28 cellular contexts compared by ENCODE assay signal in the genomic region with DNA sequence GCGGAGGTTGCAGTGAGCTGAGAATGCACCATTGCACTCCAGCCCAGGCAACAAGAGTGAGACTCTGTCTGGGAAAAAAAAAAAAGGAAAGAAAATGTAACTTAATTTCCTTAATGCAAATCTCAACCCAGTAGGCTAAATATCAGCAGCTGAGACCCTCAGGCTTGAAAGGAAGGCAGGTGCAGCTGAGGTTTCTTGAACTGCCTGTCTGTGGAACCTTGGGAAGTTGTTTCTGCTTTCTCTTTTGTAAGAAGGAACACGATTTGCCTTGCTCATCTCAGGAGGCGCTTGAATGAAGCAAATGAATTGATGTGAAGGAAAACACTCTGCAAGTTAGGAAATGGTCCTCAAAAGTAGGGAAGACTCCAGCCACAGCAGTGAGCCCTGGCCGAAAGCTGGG.
"Had no signal": no experiment of that assay in that cellular context is flagged by ENCODE, and none has a peak within 500 bp of the region (broad histone marks: within the 10 kb centered on the region; RNA-seq: fewer than 3 reads in every experiment).

No MANE protein-coding gene starts in this region.

- H3K27me3 ChIP-seq: suprapubic skin, testis, thyroid gland, tibial artery, tibial nerve, transverse colon, upper lobe of left lung, upper lobe of right lung, uterus, vagina had no signal

- H3K9me3 ChIP-seq: suprapubic skin, testis, thoracic aorta, thyroid gland, tibial artery, upper lobe of left lung, upper lobe of right lung, uterus, vagina had no signal

- H3K27ac Mint-ChIP-seq: stimulated activated effector memory CD8-positive, alpha-beta T cell treated with anti-CD3 and anti-CD28 coated beads, Interleukin-12 subunit alpha, Interleukin-12 subunit beta, amount 100 ng/mL, for 72 hours; stimulated activated memory B cell treated with anti-CD40 and anti-IgM and Interleukin-4, amounts not matched to agents 10 μg/mL and 1 μg/mL and 100 μg/mL, for 72 hours; stimulated activated naive B cell treated with anti-CD40 and anti-IgM and Interleukin-4, amounts not matched to agents 10 μg/mL and 1 μg/mL and 100 μg/mL, for 72 hours; stimulated activated naive CD8-positive, alpha-beta T cell treated with anti-CD3 and anti-CD28 coated beads, Interleukin-15, amount 100 ng/mL, for 72 hours; stimulated activated naive CD8-positive, alpha-beta T cell treated with anti-CD3 and anti-CD28 coated beads, Interleukin-15, Interleukin-2, amounts not matched to agents 100 ng/mL and 50 ng/mL, for 24 hours; type B pancreatic cell had no signal

- ATAC-seq: stimulated activated effector memory CD8-positive, alpha-beta T cell treated with anti-CD3 and anti-CD28 coated beads, Interleukin-12 subunit alpha, Interleukin-12 subunit beta, amount 100 ng/mL, for 72 hours; stimulated activated memory B cell treated with anti-CD40 and anti-IgM and Interleukin-4, amounts not matched to agents 10 μg/mL and 1 μg/mL and 100 μg/mL, for 72 hours; stimulated activated naive B cell treated with anti-CD40 and anti-IgM and Interleukin-4, amounts not matched to agents 10 μg/mL and 1 μg/mL and 100 μg/mL, for 72 hours; stimulated activated naive CD8-positive, alpha-beta T cell treated with anti-CD3 and anti-CD28 coated beads, Interleukin-15, amount 100 ng/mL, for 72 hours; stimulated activated naive CD8-positive, alpha-beta T cell treated with anti-CD3 and anti-CD28 coated beads, Interleukin-15, Interleukin-2, amounts not matched to agents 100 U/mL and 50 U/mL, for 24 hours; upper lobe of right lung had no signal

- H3K27me3 Mint-ChIP-seq: stimulated activated memory B cell treated with anti-CD40 and anti-IgM and Interleukin-4, amounts not matched to agents 10 μg/mL and 1 μg/mL and 100 μg/mL, for 72 hours; stimulated activated naive B cell treated with anti-CD40 and anti-IgM and Interleukin-4, amounts not matched to agents 10 μg/mL and 1 μg/mL and 100 μg/mL, for 72 hours; stimulated activated naive CD8-positive, alpha-beta T cell treated with anti-CD3 and anti-CD28 coated beads, Interleukin-15, amount 100 ng/mL, for 72 hours; stimulated activated naive CD8-positive, alpha-beta T cell treated with anti-CD3 and anti-CD28 coated beads, Interleukin-15, Interleukin-2, amounts not matched to agents 100 ng/mL and 50 ng/mL, for 24 hours had no signal

- H3K9me3 Mint-ChIP-seq: stimulated activated naive CD8-positive, alpha-beta T cell treated with anti-CD3 and anti-CD28 coated beads, Interleukin-15, amount 100 ng/mL, for 72 hours; type B pancreatic cell had no signal

- H3K4me1 Mint-ChIP-seq: stimulated activated effector memory CD8-positive, alpha-beta T cell treated with anti-CD3 and anti-CD28 coated beads, Interleukin-12 subunit alpha, Interleukin-12 subunit beta, amount 100 ng/mL, for 72 hours; stimulated activated memory B cell treated with anti-CD40 and anti-IgM and Interleukin-4, amounts not matched to agents 10 μg/mL and 1 μg/mL and 100 μg/mL, for 72 hours; stimulated activated naive B cell treated with anti-CD40 and anti-IgM and Interleukin-4, amounts not matched to agents 10 μg/mL and 1 μg/mL and 100 μg/mL, for 72 hours; stimulated activated naive CD8-positive, alpha-beta T cell treated with anti-CD3 and anti-CD28 coated beads, Interleukin-15, amount 100 ng/mL, for 72 hours had no signal

- H3K36me3 ChIP-seq: stomach, suprapubic skin, thoracic aorta, thyroid gland, tibial artery, tibial nerve, transverse colon, upper lobe of left lung, upper lobe of right lung, uterus, vagina had no signal

- H3K36me3 Mint-ChIP-seq: stimulated activated effector memory CD8-positive, alpha-beta T cell treated with anti-CD3 and anti-CD28 coated beads, Interleukin-12 subunit alpha, Interleukin-12 subunit beta, amount 100 ng/mL, for 72 hours; stimulated activated memory B cell treated with anti-CD40 and anti-IgM and Interleukin-4, amounts not matched to agents 10 μg/mL and 1 μg/mL and 100 μg/mL, for 72 hours; stimulated activated naive B cell treated with anti-CD40 and anti-IgM and Interleukin-4, amounts not matched to agents 10 μg/mL and 1 μg/mL and 100 μg/mL, for 72 hours; type B pancreatic cell had no signal

- DNase-seq: stimulated activated CD4-positive, alpha-beta T cell treated with anti-CD3 and anti-CD28 coated beads, Interleukin-2, amount 100 ng/mL, for 48 hours; stimulated activated CD4-positive, alpha-beta T cell treated with anti-CD3 and anti-CD28 coated beads, Interleukin-4, amount 100 ng/mL, for 1 hour; stimulated activated CD4-positive, alpha-beta T cell treated with anti-CD3 and anti-CD28 coated beads, Interleukin-4, amount 100 ng/mL, for 24 hours; stimulated activated CD4-positive, alpha-beta T cell treated with anti-CD3 and anti-CD28 coated beads, Interleukin-4, amount 100 ng/mL, for 4 hours; stimulated activated CD8-positive, alpha-beta memory T cell treated with anti-CD3 and anti-CD28 coated beads, Interleukin-4, amount 100 ng/mL, for 48 hours; stimulated activated naive B cell treated with anti-CD40 and anti-IgM and Interleukin-4, amounts not matched to agents 10 μg/mL and 1 μg/mL and 100 μg/mL, for 72 hours; stimulated activated naive CD4-positive, alpha-beta T cell; stimulated activated naive CD4-positive, alpha-beta T cell treated with Interleukin-2 at 50 U/mL for 16 hours; stimulated activated naive CD8-positive, alpha-beta T cell treated with anti-CD3 and anti-CD28 coated beads, Interleukin-15, amount 100 ng/mL, for 72 hours; stimulated activated naive CD8-positive, alpha-beta T cell treated with anti-CD3 and anti-CD28 coated beads, Interleukin-15, Interleukin-2, amounts not matched to agents 100 U/mL and 50 U/mL, for 24 hours; stomach; substantia nigra; testis; thyroid gland; tibial artery; transverse colon; trophoblast cell; upper lobe of left lung; upper lobe of right lung; uterus had no signal

- H3K4me1 ChIP-seq: stomach, suprapubic skin, testis, thyroid gland, tibial artery, transverse colon, upper lobe of left lung, upper lobe of right lung, uterus, vagina had no signal

- H3K4me3 Mint-ChIP-seq: stimulated activated effector memory CD8-positive, alpha-beta T cell treated with anti-CD3 and anti-CD28 coated beads, Interleukin-12 subunit alpha, Interleukin-12 subunit beta, amount 100 ng/mL, for 72 hours; stimulated activated memory B cell treated with anti-CD40 and anti-IgM and Interleukin-4, amounts not matched to agents 10 μg/mL and 1 μg/mL and 100 μg/mL, for 72 hours; stimulated activated naive B cell treated with anti-CD40 and anti-IgM and Interleukin-4, amounts not matched to agents 10 μg/mL and 1 μg/mL and 100 μg/mL, for 72 hours; stimulated activated naive CD8-positive, alpha-beta T cell treated with anti-CD3 and anti-CD28 coated beads, Interleukin-15, amount 100 ng/mL, for 72 hours; stimulated activated naive CD8-positive, alpha-beta T cell treated with anti-CD3 and anti-CD28 coated beads, Interleukin-15, Interleukin-2, amounts not matched to agents 100 ng/mL and 50 ng/mL, for 24 hours; type B pancreatic cell had no signal

- H3K4me3 ChIP-seq: stomach, suprapubic skin, testis, thoracic aorta, thyroid gland, tibial artery, tibial nerve, transverse colon, upper lobe of left lung, upper lobe of right lung, uterus, vagina had no signal

- H3K27ac ChIP-seq: stomach, suprapubic skin, testis, thoracic aorta, thyroid gland, tibial artery, tibial nerve, transverse colon, upper lobe of left lung, upper lobe of right lung, uterus, vagina had no signal
